29 cellular contexts compared by ENCODE assay signal in the genomic region with DNA sequence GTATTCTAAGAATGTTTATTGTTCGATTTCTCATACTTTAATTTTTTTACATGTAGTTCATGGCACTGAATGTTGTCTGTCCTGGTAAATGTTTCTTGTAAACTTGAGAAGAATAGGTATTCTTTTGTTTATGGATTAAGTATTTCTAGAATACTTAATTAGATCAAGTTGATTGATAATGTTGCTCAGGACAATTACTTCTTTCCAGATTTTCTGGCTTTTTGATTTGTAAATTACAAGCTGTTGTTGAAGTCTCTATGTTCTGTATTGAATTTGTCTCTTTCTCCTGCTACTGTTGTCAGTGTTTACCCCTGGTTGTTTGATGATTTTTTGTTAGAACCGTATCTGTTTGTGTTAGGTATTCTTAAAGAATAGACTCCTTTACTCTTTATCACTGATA.
"Had no signal": no experiment of that assay in that cellular context is flagged by ENCODE, and none has a peak within 500 bp of the region (broad histone marks: within the 10 kb centered on the region; RNA-seq: fewer than 3 reads in every experiment).

No MANE protein-coding gene starts in this region.

- H3K4me3 ChIP-seq: neural progenitor cell, ovary, psoas muscle, right lobe of liver, sigmoid colon, stomach, thoracic aorta, thyroid gland, tibial nerve, upper lobe of left lung, vagina had no signal

- FAIRE-seq: small intestine, urothelium cell line had no signal

- H3K36me3 ChIP-seq: neural progenitor cell, ovary, right lobe of liver, sigmoid colon, stomach, thoracic aorta, thyroid gland, tibial nerve, upper lobe of left lung, vagina had no signal

- H3K4me2 ChIP-seq: neural progenitor cell had no signal

- H3K27me3 Mint-ChIP-seq: stimulated activated naive B cell treated with anti-CD40 and anti-IgM and Interleukin-4, amounts not matched to agents 10 μg/mL and 1 μg/mL and 100 μg/mL, for 72 hours; stimulated activated naive CD8-positive, alpha-beta T cell treated with anti-CD3 and anti-CD28 coated beads, Interleukin-15, Interleukin-2, amounts not matched to agents 100 ng/mL and 50 ng/mL, for 24 hours had no signal

- H2AFZ ChIP-seq: neural progenitor cell, parathyroid adenoma had no signal

- DNase-seq: natural killer cell; occipital lobe; ovary; posterior cingulate gyrus; psoas muscle; right cardiac atrium; right lobe of liver; sigmoid colon; small intestine; stimulated activated CD4-positive, alpha-beta T cell treated with anti-CD3 and anti-CD28 coated beads, Interleukin-15, amount 100 ng/mL, for 24 hours; stimulated activated CD4-positive, alpha-beta T cell treated with anti-CD3 and anti-CD28 coated beads, Interleukin-2, amount 100 ng/mL, for 24 hours; stimulated activated CD4-positive, alpha-beta T cell treated with anti-CD3 and anti-CD28 coated beads, Interleukin-2, amount 100 ng/mL, for 48 hours; stimulated activated CD4-positive, alpha-beta T cell treated with anti-CD3 and anti-CD28 coated beads, Interleukin-4, amount 100 ng/mL, for 24 hours; stimulated activated naive B cell treated with anti-CD40 and anti-IgM and Interleukin-4, amounts not matched to agents 10 μg/mL and 1 μg/mL and 100 μg/mL, for 72 hours; stimulated activated naive CD4-positive, alpha-beta T cell treated with Interleukin-2 at 50 U/mL for 16 hours; stomach; thyroid gland; trophoblast cell; upper lobe of left lung had no signal

- H3K9me3 Mint-ChIP-seq: nephron, neural progenitor cell had no signal

- H3K9ac ChIP-seq: neural progenitor cell, parathyroid adenoma had no signal

- H3K9me3 ChIP-seq: ovary, psoas muscle, right lobe of liver, sigmoid colon, stomach, thoracic aorta, thyroid gland, tibial nerve, upper lobe of left lung, vagina had no signal

- H3K27ac ChIP-seq: neural progenitor cell, ovary, parathyroid adenoma, psoas muscle, right lobe of liver, sigmoid colon, stomach, thoracic aorta, thyroid gland, tibial nerve, upper lobe of left lung, vagina had no signal

- H3K79me2 ChIP-seq: parathyroid adenoma had no signal

- H3K36me3 Mint-ChIP-seq: neural progenitor cell; stimulated activated effector memory CD8-positive, alpha-beta T cell treated with anti-CD3 and anti-CD28 coated beads, Interleukin-12 subunit alpha, Interleukin-12 subunit beta, amount 100 ng/mL, for 72 hours; stimulated activated naive B cell treated with anti-CD40 and anti-IgM and Interleukin-4, amounts not matched to agents 10 μg/mL and 1 μg/mL and 100 μg/mL, for 72 hours had no signal

- H3K4me1 ChIP-seq: parathyroid adenoma, psoas muscle, right lobe of liver, sigmoid colon, stomach, thyroid gland, tibial nerve, upper lobe of left lung, vagina had no signal

- H3K4me1 Mint-ChIP-seq: natural killer cell; nephron; stimulated activated effector memory CD8-positive, alpha-beta T cell treated with anti-CD3 and anti-CD28 coated beads, Interleukin-12 subunit alpha, Interleukin-12 subunit beta, amount 100 ng/mL, for 72 hours; stimulated activated naive B cell treated with anti-CD40 and anti-IgM and Interleukin-4, amounts not matched to agents 10 μg/mL and 1 μg/mL and 100 μg/mL, for 72 hours had no signal

- ATAC-seq: natural killer cell; psoas muscle; right cardiac atrium; right lobe of liver; stimulated activated effector memory CD8-positive, alpha-beta T cell treated with anti-CD3 and anti-CD28 coated beads, Interleukin-12 subunit alpha, Interleukin-12 subunit beta, amount 100 ng/mL, for 72 hours; stimulated activated naive B cell treated with anti-CD40 and anti-IgM and Interleukin-4, amounts not matched to agents 10 μg/mL and 1 μg/mL and 100 μg/mL, for 72 hours had no signal

- H3K27me3 ChIP-seq: ovary, right lobe of liver, sigmoid colon, stomach, thyroid gland, tibial nerve, upper lobe of left lung, vagina had no signal

- H3K27ac Mint-ChIP-seq: natural killer cell; nephron; neural progenitor cell; progenitor cell of endocrine pancreas; stimulated activated effector memory CD8-positive, alpha-beta T cell treated with anti-CD3 and anti-CD28 coated beads, Interleukin-12 subunit alpha, Interleukin-12 subunit beta, amount 100 ng/mL, for 72 hours; stimulated activated naive B cell treated with anti-CD40 and anti-IgM and Interleukin-4, amounts not matched to agents 10 μg/mL and 1 μg/mL and 100 μg/mL, for 72 hours; stimulated activated naive CD8-positive, alpha-beta T cell treated with anti-CD3 and anti-CD28 coated beads, Interleukin-15, Interleukin-2, amounts not matched to agents 100 ng/mL and 50 ng/mL, for 24 hours had no signal

- H3K4me3 Mint-ChIP-seq: natural killer cell; nephron; neural progenitor cell; stimulated activated effector memory CD8-positive, alpha-beta T cell treated with anti-CD3 and anti-CD28 coated beads, Interleukin-12 subunit alpha, Interleukin-12 subunit beta, amount 100 ng/mL, for 72 hours; stimulated activated naive B cell treated with anti-CD40 and anti-IgM and Interleukin-4, amounts not matched to agents 10 μg/mL and 1 μg/mL and 100 μg/mL, for 72 hours; stimulated activated naive CD8-positive, alpha-beta T cell treated with anti-CD3 and anti-CD28 coated beads, Interleukin-15, Interleukin-2, amounts not matched to agents 100 ng/mL and 50 ng/mL, for 24 hours had no signal
